Comparison of ENCODE assay signal across 8 cellular contexts in genomic region chr5:56026863-56027300, GRCh38. TPM values are rescaled to one million over a fixed set of nuclear protein-coding genes. Genes with fewer than 3 reads are reported as not detected.
A peak's percentile ranks its signal among the peaks of the same experiment; 100 is the strongest.
DNase-seq lines count a peak whose midpoint lies in the region; ATAC-seq lines count a peak whose summit lies in the region.

No MANE protein-coding gene starts in this region.

- no peaks in the 10 kb centered on the region for H3K27me3 Mint-ChIP-seq in activated T-cell treated with anti-CD3 and anti-CD28 coated beads, Interleukin-2, amount 50 U/mL, for 72 hours (ENCODE audit: low read depth)

- peak in 1 of 2 donors; percentile 37 for DNase-seq in activated T-cell treated with anti-CD3 and anti-CD28 coated beads, Interleukin-2, amount 50 U/mL, for 72 hours
- no peak for DNase-seq in activated T-cell treated with anti-CD3 and anti-CD28 coated beads for 4 hours
- peak; percentile 81 for DNase-seq in SKM-1 (lab: John Stamatoyannopoulos, UW; ENCODE audit: unreplicated experiment)
- DNase-seq in renal cortical epithelial cell (ENCODE audit: low read depth): peak; percentile 98
- DNase-seq in Right ventricle myocardium superior: no peak
- DNase-seq in activated CD4-positive, alpha-beta T cell treated with anti-CD3 and anti-CD28 coated beads, Interleukin-2, amount 50 U/mL, for 1 hour: no peak
- no peak for DNase-seq in NCI-H1417 (lab: John Stamatoyannopoulos, UW)

- no peaks in the 10 kb centered on the region for H3K9me3 Mint-ChIP-seq in activated T-cell treated with anti-CD3 and anti-CD28 coated beads, Interleukin-2, amount 50 U/mL, for 72 hours

- peaks cover 22% of the 10 kb centered on the region for H3K4me1 Mint-ChIP-seq in activated T-cell treated with anti-CD3 and anti-CD28 coated beads, Interleukin-2, amount 50 U/mL, for 72 hours (ENCODE audit: low read depth)

- intact Hi-C loops in Right ventricle myocardium superior (cut with DNase I): no loop called here

- no peak overlapping the region for H3K4me3 Mint-ChIP-seq in activated T-cell treated with anti-CD3 and anti-CD28 coated beads, Interleukin-2, amount 50 U/mL, for 72 hours

- H3K36me3 Mint-ChIP-seq in activated T-cell treated with anti-CD3 and anti-CD28 coated beads, Interleukin-2, amount 50 U/mL, for 72 hours (ENCODE audit: insufficient read depth in 2 of 2): no peaks in the 10 kb centered on the region

- peak; percentile 92 to 93 for ATAC-seq in activated T-cell treated with anti-CD3 and anti-CD28 coated beads, Interleukin-2, amount 50 U/mL, for 72 hours (replicated peaks in 1 of 2)
- ATAC-seq in HG03060 (IDR thresholded peaks at IDR 0.05; ENCODE audit: low read depth, unreplicated experiment) (peak; percentile 77), Right ventricle myocardium superior (ENCODE audit: poor library complexity) (no peak)

- H3K27ac Mint-ChIP-seq in activated T-cell treated with anti-CD3 and anti-CD28 coated beads, Interleukin-2, amount 50 U/mL, for 72 hours: no peak overlapping the region

RNA-seq across cellular contexts. Expression of gene IL6ST, which starts 32.1 kb away (rescaled TPM):
- total RNA-seq in activated T-cell treated with anti-CD3 and anti-CD28 coated beads, Interleukin-2, amount 50 U/mL, for 72 hours: 10 to 100 TPM; 50.0 to 53.8 TPM
- total RNA-seq in renal cortical epithelial cell: 216 and 325 TPM in 2 replicates
- total RNA-seq in Right ventricle myocardium superior: 137 TPM

Comparison
In these comparisons a context has a peak if more than half of its experiments do, and no peak if none do; other contexts are left out.
1. DNase-seq: peak in SKM-1 (single experiment) and renal cortical epithelial cell (single experiment); none in activated T-cell treated with anti-CD3 and anti-CD28 coated beads for 4 hours (single experiment), Right ventricle myocardium superior (single experiment), activated CD4-positive, alpha-beta T cell treated with anti-CD3 and anti-CD28 coated beads, Interleukin-2, amount 50 U/mL, for 1 hour (single experiment) and NCI-H1417 (0 of 3).